In genomic region chr16:12542818-12543699, GRCh38 we compare ENCODE assay signal across 20 cellular contexts.
DNase-seq lines count a peak whose midpoint lies in the region; ATAC-seq and TF ChIP-seq lines count a peak whose summit lies in the region.
"Had no signal": no experiment of that assay in that cellular context is flagged by ENCODE, and none has a peak within 500 bp of the region (broad histone marks: within the 10 kb centered on the region; RNA-seq: fewer than 3 reads in every experiment).

No MANE protein-coding gene starts in this region.

- H3K9ac ChIP-seq in mammary epithelial cell (ENCODE audit: insufficient read depth, low read length) = no peak overlapping the region

- POLR2A ChIA-PET in activated CD4-positive, alpha-beta T cell treated with anti-CD3 and anti-CD28 coated beads for 36 hours (lab: Charles Lee) = no interaction called here

- H3K4me3 Mint-ChIP-seq in activated CD4-positive, alpha-beta T cell treated with anti-CD3 and anti-CD28 coated beads for 36 hours = no peak overlapping the region
- H3K4me3 Mint-ChIP-seq in activated T-helper 1 cell treated with anti-CD3 and anti-CD28 coated beads, Interleukin-12 subunit alpha, Interleukin-12 subunit beta, Interleukin-2, Interleukin-4 antibody, amounts not matched to agents 30 ng/mL and 10 ng/mL and 1 ng/mL, durations not matched to agents 14 hours and 24 hours and 36 hours = peak overlapping the region; percentile 7

- H3K4me1 Mint-ChIP-seq in activated CD4-positive, alpha-beta T cell treated with anti-CD3 and anti-CD28 coated beads for 36 hours = peaks cover 64% of the 10 kb centered on the region
- peaks cover 96% of the 10 kb centered on the region for H3K4me1 Mint-ChIP-seq in activated T-helper 1 cell treated with anti-CD3 and anti-CD28 coated beads, Interleukin-12 subunit alpha, Interleukin-12 subunit beta, Interleukin-2, Interleukin-4 antibody, amounts not matched to agents 30 ng/mL and 10 ng/mL and 1 ng/mL, durations not matched to agents 14 hours and 24 hours and 36 hours (ENCODE audit: low read depth)

- no peaks in the 10 kb centered on the region for H3K9me3 Mint-ChIP-seq in activated CD4-positive, alpha-beta T cell treated with anti-CD3 and anti-CD28 coated beads for 36 hours (ENCODE audit: low read depth)
- H3K9me3 Mint-ChIP-seq in activated T-helper 1 cell treated with anti-CD3 and anti-CD28 coated beads, Interleukin-12 subunit alpha, Interleukin-12 subunit beta, Interleukin-2, Interleukin-4 antibody, amounts not matched to agents 30 ng/mL and 10 ng/mL and 1 ng/mL, durations not matched to agents 14 hours and 24 hours and 36 hours = no peaks in the 10 kb centered on the region

- H3K4me2 ChIP-seq in mammary epithelial cell (ENCODE audit: insufficient read depth, low read depth, low read length) = no peak overlapping the region

- TF ChIP-seq CTCF in coronary artery (IDR thresholded peaks at IDR 0.05) = no peak
- no peak for TF ChIP-seq CTCF in mammary epithelial cell (conservative IDR thresholded peaks at IDR 0.05 in 1 of 2, IDR thresholded peaks at IDR 0.05 in 1 of 2; ENCODE audit: extremely low read depth in 1 of 2, insufficient read depth in 1 of 2, low read depth in 1 of 2, low read length in 2 of 2)

- peaks cover 4% of the 10 kb centered on the region for H3K36me3 Mint-ChIP-seq in activated CD4-positive, alpha-beta T cell treated with anti-CD3 and anti-CD28 coated beads for 36 hours (ENCODE audit: low read depth)
- peaks cover 30% of the 10 kb centered on the region for H3K36me3 Mint-ChIP-seq in activated T-helper 1 cell treated with anti-CD3 and anti-CD28 coated beads, Interleukin-12 subunit alpha, Interleukin-12 subunit beta, Interleukin-2, Interleukin-4 antibody, amounts not matched to agents 30 ng/mL and 10 ng/mL and 1 ng/mL, durations not matched to agents 14 hours and 24 hours and 36 hours (ENCODE audit: low read depth)

- in situ Hi-C loops in mammary epithelial cell (cut with MboI; ENCODE audit: low sequenced_read_pairs in 2 of 2) = no loop called here

- no TSS peak for BruUV-seq in mammary epithelial cell (replicated peaks; lab: Mats Ljungman, UMichigan)

- H2AFZ ChIP-seq in mammary epithelial cell (ENCODE audit: low read depth, low read length) = no peak overlapping the region

- intact Hi-C loops in activated CD4-positive, alpha-beta T cell treated with anti-CD3 and anti-CD28 coated beads for 36 hours (cut with DNase I, micrococcal nuclease) = no loop called here
- intact Hi-C loops in activated T-helper 1 cell treated with anti-CD3 and anti-CD28 coated beads, Interleukin-12 subunit alpha, Interleukin-12 subunit beta, Interleukin-2, Interleukin-4 antibody, amounts not matched to agents 30 ng/mL and 10 ng/mL and 1 ng/mL, durations not matched to agents 14 hours and 24 hours and 36 hours (cut with micrococcal nuclease) = no loop called here
- intact Hi-C loops in mammary epithelial cell (cut with micrococcal nuclease) = no loop called here

- H3K36me3 ChIP-seq in mammary epithelial cell (ENCODE audit: insufficient read depth, low read length) = no peaks in the 10 kb centered on the region
- H3K36me3 ChIP-seq: adrenal gland, heart right ventricle had no signal

- dilution Hi-C loops in mammary epithelial cell (cut with HindIII; ENCODE audit: low sequenced_read_pairs) = no loop called here

- ATAC-seq in activated CD4-positive, alpha-beta T cell treated with anti-CD3 and anti-CD28 coated beads for 36 hours = no peak
- ATAC-seq in GM21423 (IDR thresholded peaks at IDR 0.05; ENCODE audit: unreplicated experiment) = no peak

- H3K4me1 ChIP-seq in mammary epithelial cell (ENCODE audit: insufficient read depth, low read length) = peaks cover 9% of the 10 kb centered on the region
- H3K4me1 ChIP-seq: adrenal gland, testis had no signal

- H3K27me3 ChIP-seq in mammary epithelial cell (ENCODE audit: insufficient read depth, low read length) = no peaks in the 10 kb centered on the region
- H3K27me3 ChIP-seq: adrenal gland, heart right ventricle, testis had no signal

- H3K27ac ChIP-seq in coronary artery = no peak overlapping the region
- H3K27ac ChIP-seq in mammary epithelial cell (ENCODE audit: insufficient read depth, low read depth, low read length) = no peak overlapping the region
- H3K27ac ChIP-seq: adrenal gland, heart right ventricle, testis had no signal

- H3K4me3 ChIP-seq in skeletal muscle cell (ENCODE audit: low read depth, low read length) = no peak overlapping the region
- no peak overlapping the region for H3K4me3 ChIP-seq in coronary artery
- no peak overlapping the region for H3K4me3 ChIP-seq in mammary epithelial cell (replicated peaks in 1 of 3; ENCODE audit: insufficient read depth in 1 of 3, low read depth in 2 of 3, low read length in 3 of 3)
- H3K4me3 ChIP-seq: adrenal gland, heart right ventricle, testis had no signal

- H3K27me3 Mint-ChIP-seq in activated CD4-positive, alpha-beta T cell treated with anti-CD3 and anti-CD28 coated beads for 36 hours = no peaks in the 10 kb centered on the region
- no peaks in the 10 kb centered on the region for H3K27me3 Mint-ChIP-seq in activated T-helper 1 cell treated with anti-CD3 and anti-CD28 coated beads, Interleukin-12 subunit alpha, Interleukin-12 subunit beta, Interleukin-2, Interleukin-4 antibody, amounts not matched to agents 30 ng/mL and 10 ng/mL and 1 ng/mL, durations not matched to agents 14 hours and 24 hours and 36 hours (ENCODE audit: insufficient read depth)

- no peaks in the 10 kb centered on the region for H4K20me1 ChIP-seq in mammary epithelial cell (ENCODE audit: insufficient read depth, low read length)

- H3K27ac Mint-ChIP-seq in activated CD4-positive, alpha-beta T cell treated with anti-CD3 and anti-CD28 coated beads for 36 hours = peak overlapping the region; percentile 39
- H3K27ac Mint-ChIP-seq in activated T-helper 1 cell treated with anti-CD3 and anti-CD28 coated beads, Interleukin-12 subunit alpha, Interleukin-12 subunit beta, Interleukin-2, Interleukin-4 antibody, amounts not matched to agents 30 ng/mL and 10 ng/mL and 1 ng/mL, durations not matched to agents 14 hours and 24 hours and 36 hours = peak overlapping the region; percentile 35

- WGBS in mammary epithelial cell (ENCODE audit: low coverage, missing lambda C conversion rate) = 87% methylated on average over 17 of the region's 19 CpGs

- H3K9me3 ChIP-seq in mammary epithelial cell (replicated peaks; ENCODE audit: insufficient read depth, low read length) = no peaks in the 10 kb centered on the region
- H3K9me3 ChIP-seq: adrenal gland, heart right ventricle, testis had no signal

- CTCF ChIA-PET in activated CD4-positive, alpha-beta T cell treated with anti-CD3 and anti-CD28 coated beads for 36 hours (lab: Charles Lee) = interaction anchor here (1.2 kb wide), 1 partner anchor 9 kb away, joined by 4 read pairs; no protein-coding TSS in a partner anchor
- CTCF ChIA-PET in mammary epithelial cell (lab: Charles Lee; ENCODE audit: low non-redundant PET) = no interaction called here

- peak; percentile 27 for DNase-seq in activated CD4-positive, alpha-beta T cell treated with anti-CD3 and anti-CD28 coated beads for 36 hours
- no peak for DNase-seq in activated CD4-positive, alpha-beta T cell treated with anti-CD3 and anti-CD28 coated beads, Interleukin-2, amount 50 U/mL, for 4 hours
- peak; percentile 54 for DNase-seq in NCI-H2171 (lab: John Stamatoyannopoulos, UW)
- no peak for DNase-seq in activated T-helper 1 cell treated with anti-CD3 and anti-CD28 coated beads, Interleukin-12 subunit alpha, Interleukin-12 subunit beta, Interleukin-2, Interleukin-4 antibody, amounts not matched to agents 30 ng/mL and 10 ng/mL and 1 ng/mL, durations not matched to agents 14 hours and 24 hours and 36 hours (ENCODE audit: low spot score)
- DNase-seq in skeletal muscle cell (ENCODE audit: low read depth) = peak; percentile 50
- DNase-seq in coronary artery (ENCODE audit: low spot score) = no peak
- DNase-seq in mammary epithelial cell = no peak
- DNase-seq: activated naive CD4-positive, alpha-beta T cell; adrenal gland; DMS53; effector memory CD4-positive, alpha-beta T cell; erythroblast; GDM1; heart right ventricle; IMR-90; stimulated activated CD4-positive, alpha-beta T cell treated with anti-CD3 and anti-CD28 coated beads, Interleukin-2, amount 100 ng/mL, for 48 hours; stimulated activated naive CD4-positive, alpha-beta T cell treated with Interleukin-2 at 50 U/mL for 16 hours; T-helper 2 cell; testis had no signal

- no peaks in the 10 kb centered on the region for H3K79me2 ChIP-seq in mammary epithelial cell (ENCODE audit: insufficient read depth, low read length)

Comparison
In these comparisons a context has a peak if more than half of its experiments do, and no peak if none do; other contexts are left out.
1. DNase-seq: peak in activated CD4-positive, alpha-beta T cell treated with anti-CD3 and anti-CD28 coated beads for 36 hours (single experiment), NCI-H2171 (single experiment) and skeletal muscle cell (single experiment); none in activated CD4-positive, alpha-beta T cell treated with anti-CD3 and anti-CD28 coated beads, Interleukin-2, amount 50 U/mL, for 4 hours (0 of 2), activated T-helper 1 cell treated with anti-CD3 and anti-CD28 coated beads, Interleukin-12 subunit alpha, Interleukin-12 subunit beta, Interleukin-2, Interleukin-4 antibody, amounts not matched to agents 30 ng/mL and 10 ng/mL and 1 ng/mL, durations not matched to agents 14 hours and 24 hours and 36 hours (single experiment), coronary artery (single experiment) and mammary epithelial cell (single experiment).